In genomic region chr20:11222243-11222642, GRCh38 we compare ENCODE assay signal across 31 cellular contexts.
"Had no signal": no experiment of that assay in that cellular context is flagged by ENCODE, and none has a peak within 500 bp of the region (broad histone marks: within the 10 kb centered on the region; RNA-seq: fewer than 3 reads in every experiment).

No MANE protein-coding gene starts in this region.

- H3K27ac ChIP-seq: epithelial cell of prostate, gastrocnemius medialis, heart left ventricle, hepatocyte, left lung, neural progenitor cell, parathyroid adenoma, right atrium auricular region, stomach, thyroid gland, vagina had no signal

- H2AFZ ChIP-seq: hepatocyte, neural progenitor cell, parathyroid adenoma had no signal

- H3K9me3 Mint-ChIP-seq: dendritic cell treated with granulocyte-macrophage colony-stimulating factor and Interleukin-4, amounts not matched to agents 40 ng/mL and 50 ng/mL, for 4 days; endodermal cell; nephron had no signal

- H3K4me3 ChIP-seq: gastrocnemius medialis, heart left ventricle, hepatocyte, left lung, neural progenitor cell, right atrium auricular region, smooth muscle cell, stomach, thyroid gland, vagina had no signal

- H3K36me3 ChIP-seq: gastrocnemius medialis, heart left ventricle, left lung, neural progenitor cell, right atrium auricular region, stomach, thyroid gland, vagina had no signal

- H3K27me3 Mint-ChIP-seq: naive thymus-derived CD4-positive, alpha-beta T cell had no signal

- ATAC-seq: esophagus mucosa; gastrocnemius medialis; heart left ventricle; left cardiac atrium; left lung; naive thymus-derived CD4-positive, alpha-beta T cell; sciatic nerve; stimulated activated effector memory CD8-positive, alpha-beta T cell treated with anti-CD3 and anti-CD28 coated beads, Interleukin-12 subunit alpha, Interleukin-12 subunit beta, amount 100 ng/mL, for 72 hours had no signal

- H3K4me1 ChIP-seq: neural progenitor cell, parathyroid adenoma, thyroid gland had no signal

- H3K9ac ChIP-seq: neural progenitor cell, parathyroid adenoma had no signal

- H3K9me3 ChIP-seq: gastrocnemius medialis, heart left ventricle, left lung, right atrium auricular region, stomach, thyroid gland, vagina had no signal

- H3K36me3 Mint-ChIP-seq: naive thymus-derived CD4-positive, alpha-beta T cell; neural progenitor cell; stimulated activated effector memory CD8-positive, alpha-beta T cell treated with anti-CD3 and anti-CD28 coated beads, Interleukin-12 subunit alpha, Interleukin-12 subunit beta, amount 100 ng/mL, for 72 hours had no signal

- H3K4me2 ChIP-seq: hepatocyte, neural progenitor cell, smooth muscle cell had no signal

- H3K4me1 Mint-ChIP-seq: naive thymus-derived CD4-positive, alpha-beta T cell; stimulated activated effector memory CD8-positive, alpha-beta T cell treated with anti-CD3 and anti-CD28 coated beads, Interleukin-12 subunit alpha, Interleukin-12 subunit beta, amount 100 ng/mL, for 72 hours had no signal

- H3K27ac Mint-ChIP-seq: dendritic cell treated with granulocyte-macrophage colony-stimulating factor and Interleukin-4, amounts not matched to agents 40 ng/mL and 50 ng/mL, for 4 days; endodermal cell; naive thymus-derived CD4-positive, alpha-beta T cell; nephron; neural progenitor cell; progenitor cell of endocrine pancreas; stimulated activated effector memory CD8-positive, alpha-beta T cell treated with anti-CD3 and anti-CD28 coated beads, Interleukin-12 subunit alpha, Interleukin-12 subunit beta, amount 100 ng/mL, for 72 hours had no signal

- H3K4me3 Mint-ChIP-seq: dendritic cell treated with granulocyte-macrophage colony-stimulating factor and Interleukin-4, amounts not matched to agents 40 ng/mL and 50 ng/mL, for 4 days; endodermal cell; naive thymus-derived CD4-positive, alpha-beta T cell; nephron; neural progenitor cell; stimulated activated effector memory CD8-positive, alpha-beta T cell treated with anti-CD3 and anti-CD28 coated beads, Interleukin-12 subunit alpha, Interleukin-12 subunit beta, amount 100 ng/mL, for 72 hours had no signal

- H3K27me3 ChIP-seq: gastrocnemius medialis, heart left ventricle, hepatocyte, left lung, neural progenitor cell, right atrium auricular region, stomach, thyroid gland, vagina had no signal

- H3K79me2 ChIP-seq: hepatocyte, parathyroid adenoma had no signal

- DNase-seq: effector CD8-positive, alpha-beta T cell; endodermal cell; foreskin fibroblast; gastrocnemius medialis; heart left ventricle; kidney; left cardiac atrium; left lung; mesendoderm; midbrain; naive thymus-derived CD4-positive, alpha-beta T cell; stimulated activated CD4-positive, alpha-beta T cell treated with anti-CD3 and anti-CD28 coated beads, Interleukin-12 subunit alpha, Interleukin-12 subunit beta, amount 100 ng/mL, for 4 hours; stimulated activated CD4-positive, alpha-beta T cell treated with anti-CD3 and anti-CD28 coated beads, Interleukin-1b, Interleukin-23, amount 100 ng/mL, for 48 hours; stimulated activated CD4-positive, alpha-beta T cell treated with anti-CD3 and anti-CD28 coated beads, Interleukin-4, amount 100 ng/mL, for 1 hour; stimulated activated naive CD4-positive, alpha-beta T cell treated with Interleukin-2 at 50 U/mL for 16 hours; stomach; thyroid gland; trophoblast cell had no signal
